ENCODE assay signal across 9 cellular contexts in the genomic region with DNA sequence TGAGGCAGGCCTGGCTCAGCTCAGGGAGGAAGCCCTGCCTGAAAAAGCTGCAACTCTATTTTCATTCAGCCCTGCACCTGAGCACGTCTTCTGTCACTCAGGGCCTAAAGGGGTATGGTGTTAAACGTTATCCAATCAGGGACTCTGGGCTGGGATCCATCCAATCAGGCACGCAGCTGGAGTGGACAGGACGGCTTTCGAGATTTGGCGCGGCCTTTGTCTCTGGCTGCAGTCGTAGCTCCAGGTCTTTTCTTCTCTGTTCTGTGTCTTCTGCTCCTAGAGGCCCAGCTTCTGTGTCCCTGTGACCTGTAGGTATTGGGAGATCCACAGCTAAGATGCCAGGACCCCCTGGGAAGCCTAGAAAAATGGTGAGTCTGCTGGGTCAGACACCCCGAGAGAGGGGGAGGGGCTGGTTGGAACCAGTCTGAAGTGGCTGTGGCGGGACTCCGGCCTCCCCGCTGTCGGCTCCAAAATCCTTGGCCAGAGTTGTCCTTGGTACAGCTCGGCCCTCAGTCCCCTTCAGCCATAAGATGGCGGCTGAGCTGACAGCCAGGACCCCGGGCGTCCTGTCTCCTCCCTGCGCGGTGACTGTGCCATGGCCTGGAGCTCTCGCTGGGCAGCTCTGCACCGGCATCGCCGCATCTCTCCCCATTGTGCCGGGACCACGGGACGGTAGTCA.
A peak's percentile ranks its signal among the peaks of the same experiment; 100 is the strongest.
DNase-seq lines count a peak whose midpoint lies in the region; ATAC-seq, FAIRE-seq and TF ChIP-seq lines count a peak whose summit lies in the region.
"Had no signal": no experiment of that assay in that cellular context is flagged by ENCODE, and none has a peak within 500 bp of the region (broad histone marks: within the 10 kb centered on the region; RNA-seq: fewer than 3 reads in every experiment).

No MANE protein-coding gene starts in this region.

- peak overlapping the region in 1 of 2 donors; percentile 68 for H3K4me3 Mint-ChIP-seq in stimulated activated naive CD8-positive, alpha-beta T cell treated with anti-CD3 and anti-CD28 coated beads, Interleukin-15, amount 100 ng/mL, for 72 hours

- in situ Hi-C loops in GM13977 (cut with MboI; ENCODE audit: low pct_unique_long_range_greater_than_20kb, low sequenced_read_pairs, unreplicated experiment) = no loop called here

- DNase-seq in D721Med (ENCODE audit: insufficient read length, low spot score) = peak; percentile 63
- DNase-seq in SW 1271 (lab: John Stamatoyannopoulos, UW) = peak; percentile 52 to 81
- DNase-seq in fibroblast of peridontal ligament (ENCODE audit: extremely low read depth) = peak; percentile 34
- DNase-seq in pons (ENCODE audit: low spot score) = peak; percentile 49
- no peak for DNase-seq in GM13977 (ENCODE audit: low spot score)
- no peak for DNase-seq in stimulated activated naive CD8-positive, alpha-beta T cell treated with anti-CD3 and anti-CD28 coated beads, Interleukin-15, amount 100 ng/mL, for 72 hours
- DNase-seq in kidney glomerular epithelial cell (lab: John Stamatoyannopoulos, UW) = no peak

- no peak for TF ChIP-seq CTCF in D721Med (IDR thresholded peaks at IDR 0.05; ENCODE audit: insufficient read depth, missing control alignments)
- no peak for TF ChIP-seq CTCF in GM13977 (IDR thresholded peaks at IDR 0.05; ENCODE audit: extremely low read depth, insufficient read depth, missing control alignments)

- H3K27me3 Mint-ChIP-seq in stimulated activated naive CD8-positive, alpha-beta T cell treated with anti-CD3 and anti-CD28 coated beads, Interleukin-15, amount 100 ng/mL, for 72 hours = peaks cover 19% of the 10 kb centered on the region

- peaks cover 11% of the 10 kb centered on the region for H3K4me1 Mint-ChIP-seq in stimulated activated naive CD8-positive, alpha-beta T cell treated with anti-CD3 and anti-CD28 coated beads, Interleukin-15, amount 100 ng/mL, for 72 hours

- no peak for ATAC-seq in GM18867 (IDR thresholded peaks at IDR 0.05; ENCODE audit: unreplicated experiment)
- no peak for ATAC-seq in stimulated activated naive CD8-positive, alpha-beta T cell treated with anti-CD3 and anti-CD28 coated beads, Interleukin-15, amount 100 ng/mL, for 72 hours
- ATAC-seq: HCT116 had no signal

- H3K27ac Mint-ChIP-seq in stimulated activated naive CD8-positive, alpha-beta T cell treated with anti-CD3 and anti-CD28 coated beads, Interleukin-15, amount 100 ng/mL, for 72 hours = no peak overlapping the region

- FAIRE-seq in D721Med (lab: Jason Lieb, UNC) = no peak

- H3K9me3 Mint-ChIP-seq in stimulated activated naive CD8-positive, alpha-beta T cell treated with anti-CD3 and anti-CD28 coated beads, Interleukin-15, amount 100 ng/mL, for 72 hours = peaks cover 0 to 5% of the 10 kb centered on the region in 2 donors

Comparison
In these comparisons a context has a peak if more than half of its experiments do, and no peak if none do; other contexts are left out.
1. DNase-seq: peak in D721Med (single experiment), SW 1271 (2 of 2), fibroblast of peridontal ligament (single experiment) and pons (single experiment); none in GM13977 (single experiment), stimulated activated naive CD8-positive, alpha-beta T cell treated with anti-CD3 and anti-CD28 coated beads, Interleukin-15, amount 100 ng/mL, for 72 hours (0 of 2) and kidney glomerular epithelial cell (single experiment).